11 cellular contexts compared by ENCODE assay signal in genomic region chr11:66118847-66119246, GRCh38. TPM values are rescaled to one million over a fixed set of nuclear protein-coding genes. Genes with fewer than 3 reads are reported as not detected.
DNase-seq lines count a peak whose midpoint lies in the region; ATAC-seq and TF ChIP-seq lines count a peak whose summit lies in the region.
"Had no signal": no experiment of that assay in that cellular context is flagged by ENCODE, and none has a peak within 500 bp of the region (broad histone marks: within the 10 kb centered on the region; RNA-seq: fewer than 3 reads in every experiment).

No MANE protein-coding gene starts in this region.

- intact Hi-C loops in CD4-positive, alpha-beta T cell (cut with DNase I, micrococcal nuclease) = loop anchor here (5.0 kb wide), 2 partner anchors 37 to 47 kb away; partner anchors contain the start of gene PACS1 (in 1 of the 2)
- intact Hi-C loops in PC-3 (cut with micrococcal nuclease) = no loop called here
- intact Hi-C loops in natural killer cell (cut with micrococcal nuclease) = loop anchor here (5.0 kb wide), 1 partner anchor 37 kb away; no protein-coding TSS in a partner anchor
- intact Hi-C loops in OCI-LY7 (cut with micrococcal nuclease; ENCODE audit: unreplicated experiment) = no loop called here

- POLR2A ChIA-PET in CD4-positive, alpha-beta T cell (lab: Charles Lee) = interaction anchor here (1.2 to 11.5 kb wide), 6 partner anchors 8 to 48 kb away, joined by 3 to 141 read pairs (median 9); partner anchors contain the start of gene PACS1
- POLR2A ChIA-PET in PC-3 (lab: Charles Lee; ENCODE audit: unreplicated experiment) (no interaction called here), OCI-LY7 (lab: Charles Lee) (interaction anchor here (0.6 to 2.2 kb wide), 7 partner anchors 18 to 1246 kb away, joined by 3 to 9 read pairs (median 3); no protein-coding TSS in a partner anchor)

- peak overlapping the region; percentile 4; the same call in 1 of the 2 replicates for H3K4me3 ChIP-seq in PC-3 (ENCODE audit: low read length)
- H3K4me3 ChIP-seq in ectodermal cell (ENCODE audit: insufficient read depth, low read depth, low read length) = no peak overlapping the region
- H3K4me3 ChIP-seq in OCI-LY7 (ENCODE audit: low read depth, low read length, poor library complexity, severe bottlenecking) = no peak overlapping the region

- no peaks in the 10 kb centered on the region for H3K9me3 ChIP-seq in CD4-positive, alpha-beta T cell (ENCODE audit: control insufficient read depth, low read length)
- H3K9me3 ChIP-seq in PC-3 (ENCODE audit: low read length) (no peaks in the 10 kb centered on the region), ectodermal cell (ENCODE audit: control insufficient read depth, low read length) (no peaks in the 10 kb centered on the region), OCI-LY7 (ENCODE audit: low read length) (no peaks in the 10 kb centered on the region)

- H2AFZ ChIP-seq in PC-3 (ENCODE audit: low read length) (no peak overlapping the region), OCI-LY7 (ENCODE audit: low read length) (no peak overlapping the region)

- CTCF ChIA-PET in CD4-positive, alpha-beta T cell (lab: Charles Lee) = interaction anchor here (0.6 to 1.9 kb wide), 3 partner anchors 15 to 963 kb away, joined by 3 to 9 read pairs (median 3); no protein-coding TSS in a partner anchor
- CTCF ChIA-PET in PC-3 (lab: Charles Lee) (interaction anchor here (0.5 to 0.7 kb wide), 3 partner anchors 133 to 231 kb away, joined by 5 to 7 read pairs (median 5); partner anchors contain the start of gene FIBP), OCI-LY7 (lab: Charles Lee; ENCODE audit: unreplicated experiment) (no interaction called here)

- H3K79me2 ChIP-seq in PC-3 (ENCODE audit: low read length) = peaks cover 57% of the 10 kb centered on the region
- peaks cover 7% of the 10 kb centered on the region; the same call in 1 of the 2 replicates for H3K79me2 ChIP-seq in OCI-LY7 (ENCODE audit: insufficient read depth, low read depth, low read length)

- no peaks in the 10 kb centered on the region for H3K9me2 ChIP-seq in PC-3 (replicated peaks; ENCODE audit: low read length)
- no peaks in the 10 kb centered on the region for H3K9me2 ChIP-seq in OCI-LY7 (ENCODE audit: insufficient read depth, low read length)

- no peaks in the 10 kb centered on the region for H3K9me3 Mint-ChIP-seq in CD4-positive, alpha-beta T cell
- H3K9me3 Mint-ChIP-seq in natural killer cell = no peaks in the 10 kb centered on the region
- H3K9me3 Mint-ChIP-seq: naive B cell had no signal

- H3K27me3 ChIP-seq in CD4-positive, alpha-beta T cell (ENCODE audit: control insufficient read depth, insufficient read depth, low read length) = no peaks in the 10 kb centered on the region
- no peaks in the 10 kb centered on the region for H3K27me3 ChIP-seq in PC-3 (ENCODE audit: low read length)
- H3K27me3 ChIP-seq in ectodermal cell (ENCODE audit: control insufficient read depth, insufficient read depth, low read length, poor library complexity, severe bottlenecking) = no peaks in the 10 kb centered on the region

- 55 to 87% methylated on average over 2 to 3 of the region's 3 CpGs for WGBS in ectodermal cell, 2 experiments

- H3K9ac ChIP-seq in PC-3 (ENCODE audit: low read length) = peak overlapping the region; percentile 47

- peak overlapping the region; percentile 83 for H3K27ac Mint-ChIP-seq in CD4-positive, alpha-beta T cell
- H3K27ac Mint-ChIP-seq in natural killer cell = peak overlapping the region; percentile 91 to 92

- H3K4me2 ChIP-seq in PC-3 (ENCODE audit: low read length) = peak overlapping the region; percentile 59
- no peak overlapping the region for H3K4me2 ChIP-seq in OCI-LY7 (ENCODE audit: low read length)

- DNase-seq in CD4-positive, alpha-beta T cell = no peak
- DNase-seq in PC-3 = no peak
- DNase-seq in natural killer cell = no peak
- DNase-seq in inferior parietal cortex (ENCODE audit: extremely low spot score) = no peak
- DNase-seq in OCI-LY7 (ENCODE audit: low spot score) = no peak
- no peak for DNase-seq in SKM-1 treated with dmso at 0.1 percent for 144 hours (lab: John Stamatoyannopoulos, UW; ENCODE audit: unreplicated experiment)
- no peak for DNase-seq in cortex of kidney (lab: John Stamatoyannopoulos, UW)
- DNase-seq: naive B cell; NCI-H446; stimulated activated CD4-positive, alpha-beta T cell treated with anti-CD3 and anti-CD28 coated beads, Interleukin-4, amount 100 ng/mL, for 1 hour had no signal

- no peak for ATAC-seq in CD4-positive, alpha-beta T cell (ENCODE audit: poor library complexity)
- no peak for ATAC-seq in PC-3
- no peak for ATAC-seq in natural killer cell

- BruUV-seq in PC-3 (replicated peaks; lab: Mats Ljungman, UMichigan) (no TSS peak), OCI-LY7 (replicated peaks; lab: Mats Ljungman, UMichigan) (no TSS peak)

- H3K36me3 Mint-ChIP-seq in CD4-positive, alpha-beta T cell (ENCODE audit: low read depth) = no peaks in the 10 kb centered on the region
- no peaks in the 10 kb centered on the region for H3K36me3 Mint-ChIP-seq in natural killer cell
- H3K36me3 Mint-ChIP-seq: naive B cell had no signal

- H3K27ac ChIP-seq in CD4-positive, alpha-beta T cell (ENCODE audit: low read depth, low read length) = peak overlapping the region; percentile 41
- H3K27ac ChIP-seq in PC-3 (ENCODE audit: low read length) (peak overlapping the region; percentile 87), ectodermal cell (ENCODE audit: insufficient read depth, low read depth, low read length, poor library complexity, severe bottlenecking) (peak overlapping the region; percentile 98), OCI-LY7 (ENCODE audit: low read depth, low read length, poor library complexity, severe bottlenecking) (no peak overlapping the region)

- H3K36me3 ChIP-seq in PC-3 (ENCODE audit: low read depth, low read length) = no peaks in the 10 kb centered on the region
- H3K36me3 ChIP-seq in ectodermal cell (ENCODE audit: control insufficient read depth, insufficient read depth, low read length) = no peaks in the 10 kb centered on the region
- H3K36me3 ChIP-seq in OCI-LY7 (ENCODE audit: insufficient read depth, low read length) = no peaks in the 10 kb centered on the region

- peaks cover 42% of the 10 kb centered on the region for H3K4me1 ChIP-seq in PC-3 (ENCODE audit: insufficient read depth, low read length)
- peaks cover 16% of the 10 kb centered on the region for H3K4me1 ChIP-seq in ectodermal cell (ENCODE audit: control insufficient read depth, insufficient read depth, low read length)
- peaks cover 50% of the 10 kb centered on the region for H3K4me1 ChIP-seq in OCI-LY7 (ENCODE audit: insufficient read depth, low read length, poor library complexity, severe bottlenecking)

- H3F3A ChIP-seq in PC-3 (ENCODE audit: low read length, unreplicated experiment) = peaks cover 9% of the 10 kb centered on the region

- TF ChIP-seq CTCF in CD4-positive, alpha-beta T cell (IDR thresholded peaks at IDR 0.05) = no peak
- no peak for TF ChIP-seq CTCF in PC-3 (conservative IDR thresholded peaks at IDR 0.05; ENCODE audit: low read depth, low read length)
- TF ChIP-seq CTCF in natural killer cell (IDR thresholded peaks at IDR 0.05) = no peak
- TF ChIP-seq CTCF in OCI-LY7 (conservative IDR thresholded peaks at IDR 0.05; ENCODE audit: low read length) = no peak

- H4K20me1 ChIP-seq in PC-3 (ENCODE audit: low read length) (no peaks in the 10 kb centered on the region), OCI-LY7 (ENCODE audit: insufficient read depth, low read length) (no peaks in the 10 kb centered on the region)

- no peaks in the 10 kb centered on the region for H3K27me3 Mint-ChIP-seq in CD4-positive, alpha-beta T cell
- H3K27me3 Mint-ChIP-seq in natural killer cell (ENCODE audit: low read depth in 2 of 2) = no peaks in the 10 kb centered on the region
- H3K27me3 Mint-ChIP-seq: naive B cell had no signal

- peak overlapping the region; percentile 58 for H3K4me3 Mint-ChIP-seq in CD4-positive, alpha-beta T cell
- no peak overlapping the region for H3K4me3 Mint-ChIP-seq in natural killer cell

- peaks cover 93% of the 10 kb centered on the region for H3K4me1 Mint-ChIP-seq in CD4-positive, alpha-beta T cell (ENCODE audit: low read depth)
- H3K4me1 Mint-ChIP-seq in natural killer cell = peaks cover 66 to 71% of the 10 kb centered on the region in 2 donors

RNA-seq across cellular contexts. Expression of gene PACS1, which starts 48.8 kb away (rescaled TPM):
- 100 to 1,000 TPM; 179 to 183 TPM for total RNA-seq in CD4-positive, alpha-beta T cell
- total RNA-seq in PC-3 (2014; rRNA removed) (28.7 and 31.5 TPM in 2 replicates), natural killer cell (100 to 1,000 TPM; 176 to 204 (median 186) TPM), OCI-LY7 (2022) (50.5 and 52.5 TPM in 2 replicates)
- polyA plus RNA-seq in ectodermal cell (2013, experiment 1 of 4) = 47.3 TPM
- polyA plus RNA-seq in ectodermal cell (2013, experiment 2 of 4) = 50.3 TPM
- 30.6 TPM for polyA plus RNA-seq in ectodermal cell (2013, experiment 3 of 4)
- polyA plus RNA-seq in ectodermal cell (2013, experiment 4 of 4) = 38.3 TPM
- 21.2 and 23.7 TPM in 2 replicates for total RNA-seq in OCI-LY7 (2014; rRNA removed; shearing (Covaris generic))

Comparison
In these comparisons a context has a peak if more than half of its experiments do, and no peak if none do; other contexts are left out.
1. intact Hi-C loops: an anchor here in CD4-positive, alpha-beta T cell (5.0 kb wide) and natural killer cell (5.0 kb wide); none called in PC-3 and OCI-LY7.